ENCODE assay signal across 8 cellular contexts in genomic region chr11:124717421-124717785, GRCh38. TPM values are rescaled to one million over a fixed set of nuclear protein-coding genes. Genes with fewer than 3 reads are reported as not detected.
DNase-seq lines count a peak whose midpoint lies in the region; ATAC-seq, FAIRE-seq and TF ChIP-seq lines count a peak whose summit lies in the region.

No MANE protein-coding gene starts in this region.

- no TSS peak for BruUV-seq in endothelial cell of umbilical vein (replicated peaks; lab: Mats Ljungman, UMichigan)

- intact Hi-C loops in endothelial cell of umbilical vein (cut with micrococcal nuclease) = no loop called here
- intact Hi-C loops in mucosa of descending colon (cut with DNase I, micrococcal nuclease) = no loop called here

- in situ Hi-C loops in GM13977 (cut with MboI; ENCODE audit: low pct_unique_long_range_greater_than_20kb, low sequenced_read_pairs, unreplicated experiment) = no loop called here

- peak overlapping the region; percentile 95 for H2AFZ ChIP-seq in endothelial cell of umbilical vein (ENCODE audit: low read depth, low read length)
- peak overlapping the region; percentile 92 for H2AFZ ChIP-seq in neuron (ENCODE audit: low read depth, low read length)

- peak overlapping the region; percentile 44 for H3K9ac ChIP-seq in endothelial cell of umbilical vein (replicated peaks; ENCODE audit: extremely low read depth, insufficient read depth, low read length)

- H3K4me3 ChIP-seq in endothelial cell of umbilical vein (replicated peaks in 1 of 3; ENCODE audit: insufficient read depth in 1 of 3, low read depth in 1 of 3, low read length in 3 of 3) = peak overlapping the region; percentile 11 to 61 (median 16)
- no peak overlapping the region for H3K4me3 ChIP-seq in neuron (ENCODE audit: low read length)
- H3K4me3 ChIP-seq in mucosa of descending colon = no peak overlapping the region

- peaks cover 24% of the 10 kb centered on the region for H3K4me1 ChIP-seq in endothelial cell of umbilical vein (ENCODE audit: control insufficient read depth, extremely low read depth, insufficient read depth, low read length)
- H3K4me1 ChIP-seq in neuron (ENCODE audit: insufficient read depth, low read length) = peaks cover 12% of the 10 kb centered on the region
- peaks cover 11% of the 10 kb centered on the region for H3K4me1 ChIP-seq in mucosa of descending colon (ENCODE audit: low read depth)

- CTCF ChIA-PET in endothelial cell of umbilical vein (lab: Charles Lee) = interaction anchor here (0.7 to 2.5 kb wide), 14 partner anchors 8 to 309 kb away, joined by 3 to 24 read pairs (median 6); partner anchors contain the start of genes NRGN, SIAE and SPA17

- TF ChIP-seq POLR2A in endothelial cell of umbilical vein (IDR thresholded peaks at IDR 0.05; ENCODE audit: low read depth, low read length) (no peak), GM18505 (IDR thresholded peaks at IDR 0.05; ENCODE audit: borderline replicate concordance, extremely low read depth, insufficient read depth, insufficient read length) (no peak)

- POLR2A ChIA-PET in endothelial cell of umbilical vein (lab: Charles Lee) = interaction anchor here (1.3 kb wide), 1 partner anchor 29 kb away, joined by 9 read pairs; no protein-coding TSS in a partner anchor

- DNase-seq in GM13977 (ENCODE audit: low spot score) = peak; percentile 48
- DNase-seq in endothelial cell of umbilical vein (ENCODE audit: low read depth, low spot score) = no peak
- DNase-seq in mucosa of descending colon = no peak
- DNase-seq in NCI-H2196 treated with DMSO at 0.1 percent for 48 hours (lab: John Stamatoyannopoulos, UW; ENCODE audit: unreplicated experiment) = no peak

- no peaks in the 10 kb centered on the region for H3K9me1 ChIP-seq in endothelial cell of umbilical vein (replicated peaks; ENCODE audit: control insufficient read depth, extremely low read depth, insufficient read depth, low read length)

- H3K27me3 ChIP-seq in endothelial cell of umbilical vein (ENCODE audit: control insufficient read depth in 2 of 2, insufficient read depth in 2 of 2, low read length in 2 of 2) (no peaks in the 10 kb centered on the region), neuron (ENCODE audit: insufficient read depth, low read length) (peaks cover 29% of the 10 kb centered on the region)

- dilution Hi-C loops in endothelial cell of umbilical vein (cut with MboI; ENCODE audit: extremely low pct_ligation_motif_present, low sequenced_read_pairs) = no loop called here

- H3K79me2 ChIP-seq in endothelial cell of umbilical vein (ENCODE audit: control insufficient read depth, insufficient read depth, low read length) = no peaks in the 10 kb centered on the region

- no peaks in the 10 kb centered on the region for H3K9me3 ChIP-seq in endothelial cell of umbilical vein (replicated peaks; ENCODE audit: control insufficient read depth, insufficient read depth, low read length)
- no peaks in the 10 kb centered on the region for H3K9me3 ChIP-seq in neuron (ENCODE audit: low read length)
- no peaks in the 10 kb centered on the region for H3K9me3 ChIP-seq in mucosa of descending colon

- ATAC-seq in HG03442 (IDR thresholded peaks at IDR 0.05; ENCODE audit: unreplicated experiment) = peak; percentile 81
- no peak for ATAC-seq in mucosa of descending colon
- no peak for ATAC-seq in GM18505 (IDR thresholded peaks at IDR 0.05; ENCODE audit: unreplicated experiment)
- ATAC-seq in HG03520 (IDR thresholded peaks at IDR 0.05; ENCODE audit: unreplicated experiment) = no peak

- H4K20me1 ChIP-seq in endothelial cell of umbilical vein (replicated peaks; ENCODE audit: control insufficient read depth, extremely low read depth, insufficient read depth, low read length) = no peaks in the 10 kb centered on the region

- H3K36me3 ChIP-seq in endothelial cell of umbilical vein (ENCODE audit: control insufficient read depth in 2 of 2, extremely low read depth in 1 of 2, insufficient read depth in 2 of 2, low read length in 2 of 2) = no peaks in the 10 kb centered on the region
- no peaks in the 10 kb centered on the region for H3K36me3 ChIP-seq in neuron (ENCODE audit: insufficient read depth, low read length)
- no peaks in the 10 kb centered on the region for H3K36me3 ChIP-seq in mucosa of descending colon (ENCODE audit: low read depth)

- TF ChIP-seq CTCF in GM13977 (IDR thresholded peaks at IDR 0.05; ENCODE audit: extremely low read depth, insufficient read depth, missing control alignments) = no peak
- TF ChIP-seq CTCF in endothelial cell of umbilical vein (IDR thresholded peaks at IDR 0.05; ENCODE audit: extremely low read depth in 1 of 2, insufficient read depth in 1 of 2, low read depth in 1 of 2, low read length in 2 of 2) = no peak
- TF ChIP-seq CTCF in mucosa of descending colon (IDR thresholded peaks at IDR 0.05) = no peak

- H3K27ac ChIP-seq in endothelial cell of umbilical vein (ENCODE audit: insufficient read depth, low read depth, low read length) = peak overlapping the region; percentile 62

- peak overlapping the region; percentile 85 for H3K4me2 ChIP-seq in endothelial cell of umbilical vein (ENCODE audit: insufficient read depth, low read length)

- peak; percentile 89 for FAIRE-seq in endothelial cell of umbilical vein (lab: Jason Lieb, UNC)

TF ChIP-seq in endothelial cell of umbilical vein, 7 proteins besides CTCF, POLR2A, EP300 and RAD21:
- TF ChIP-seq MAX (IDR thresholded peaks at IDR 0.05; ENCODE audit: insufficient read depth, insufficient read length) = no peak
- TF ChIP-seq FOS (IDR thresholded peaks at IDR 0.05; ENCODE audit: borderline replicate concordance, insufficient read depth, low read length) = peak; percentile 53
- TF ChIP-seq GATA2 (IDR thresholded peaks at IDR 0.05; ENCODE audit: insufficient read depth, insufficient read length, low read depth, low read length) = peak; percentile 67

RNA-seq across cellular contexts. Expression of gene NRGN, which starts 22.3 kb away (rescaled TPM):
- total RNA-seq in endothelial cell of umbilical vein = 30.9 and 33.5 TPM in 2 replicates
- 29.1 and 31.5 TPM in 2 replicates for polyA plus RNA-seq in endothelial cell of umbilical vein
- polyA plus RNA-seq in endothelial cell of umbilical vein (2011; cell fraction: cytosol; rRNA removed) = 24.3 and 27.7 TPM in 2 replicates
- polyA plus RNA-seq in endothelial cell of umbilical vein (2011; cell fraction: nucleus; rRNA removed) = 24.0 and 26.1 TPM in 2 replicates
- polyA plus RNA-seq in endothelial cell of umbilical vein (2012) = 24.3 and 42.3 TPM in 2 replicates
- 7.5 and 11.0 TPM in 2 replicates for polyA minus RNA-seq in endothelial cell of umbilical vein
- polyA minus RNA-seq in endothelial cell of umbilical vein (2011; cell fraction: cytosol; rRNA and poly(A)+ RNA removed) = 1.3 TPM
- 5.5 and 9.1 TPM in 2 replicates for polyA minus RNA-seq in endothelial cell of umbilical vein (2011; cell fraction: nucleus; rRNA and poly(A)+ RNA removed)
- total RNA-seq in mucosa of descending colon = 1 to 10 TPM; 1.7 to 5.3 (median 2.0) TPM

RNA-seq across cellular contexts. Expression of gene VSIG2, which starts 34.7 kb away (rescaled TPM):
- total RNA-seq in endothelial cell of umbilical vein (3.6 and 7.0 TPM in 2 replicates), mucosa of descending colon (100 to 1,000 TPM in 2 of 3 donors, 10 to 100 TPM in 1; 78.6 to 268 (median 126) TPM)
- polyA plus RNA-seq in endothelial cell of umbilical vein = 0.94 and 1.2 TPM in 2 replicates
- polyA plus RNA-seq in endothelial cell of umbilical vein (2011; cell fraction: cytosol; rRNA removed) = 0.34 and 0.45 TPM in 2 replicates
- polyA plus RNA-seq in endothelial cell of umbilical vein (2011; cell fraction: nucleus; rRNA removed) = 5.8 and 9.3 TPM in 2 replicates
- polyA plus RNA-seq in endothelial cell of umbilical vein (2012) = 1.1 TPM in 2 replicates
- 0.32 and 0.49 TPM in 2 replicates for polyA minus RNA-seq in endothelial cell of umbilical vein
- not detected for polyA minus RNA-seq in endothelial cell of umbilical vein (2011; cell fraction: cytosol; rRNA and poly(A)+ RNA removed)
- polyA minus RNA-seq in endothelial cell of umbilical vein (2011; cell fraction: nucleus; rRNA and poly(A)+ RNA removed) = 0.38 and 0.63 TPM in 2 replicates

RNA-seq across cellular contexts. Expression of gene SPA17, which starts 43.7 kb away (rescaled TPM):
- total RNA-seq in endothelial cell of umbilical vein (4.7 and 6.1 TPM in 2 replicates), mucosa of descending colon (1 to 10 TPM; 4.6 to 6.9 (median 5.8) TPM)
- 2.8 and 3.9 TPM in 2 replicates for polyA plus RNA-seq in endothelial cell of umbilical vein
- 7.7 and 8.6 TPM in 2 replicates for polyA plus RNA-seq in endothelial cell of umbilical vein (2011; cell fraction: cytosol; rRNA removed)
- polyA plus RNA-seq in endothelial cell of umbilical vein (2011; cell fraction: nucleus; rRNA removed) = 3.3 and 5.8 TPM in 2 replicates
- 9.8 and 15.4 TPM in 2 replicates for polyA plus RNA-seq in endothelial cell of umbilical vein (2012)
- 5.3 and 6.7 TPM in 2 replicates for polyA minus RNA-seq in endothelial cell of umbilical vein
- 1.8 TPM for polyA minus RNA-seq in endothelial cell of umbilical vein (2011; cell fraction: cytosol; rRNA and poly(A)+ RNA removed)
- 3.1 and 3.5 TPM in 2 replicates for polyA minus RNA-seq in endothelial cell of umbilical vein (2011; cell fraction: nucleus; rRNA and poly(A)+ RNA removed)

RNA-seq across cellular contexts. Expression of gene SIAE, which starts 43.9 kb away (rescaled TPM):
- total RNA-seq in endothelial cell of umbilical vein (15.1 and 16.9 TPM in 2 replicates), mucosa of descending colon (100 to 1,000 TPM in 2 of 3 donors, 10 to 100 TPM in 1; 81.7 to 232 (median 147) TPM)
- 22.1 and 23.9 TPM in 2 replicates for polyA plus RNA-seq in endothelial cell of umbilical vein
- 18.3 TPM in 2 replicates for polyA plus RNA-seq in endothelial cell of umbilical vein (2011; cell fraction: cytosol; rRNA removed)
- 17.3 and 19.9 TPM in 2 replicates for polyA plus RNA-seq in endothelial cell of umbilical vein (2011; cell fraction: nucleus; rRNA removed)
- 24.2 and 28.2 TPM in 2 replicates for polyA plus RNA-seq in endothelial cell of umbilical vein (2012)
- polyA minus RNA-seq in endothelial cell of umbilical vein = 24.5 and 25.2 TPM in 2 replicates
- polyA minus RNA-seq in endothelial cell of umbilical vein (2011; cell fraction: cytosol; rRNA and poly(A)+ RNA removed) = 3.2 TPM
- polyA minus RNA-seq in endothelial cell of umbilical vein (2011; cell fraction: nucleus; rRNA and poly(A)+ RNA removed) = 7.5 and 8.1 TPM in 2 replicates

RNA-seq across cellular contexts. Expression of gene ESAM, which starts 44.7 kb away (rescaled TPM):
- total RNA-seq in endothelial cell of umbilical vein (273 and 303 TPM in 2 replicates), mucosa of descending colon (10 to 100 TPM in 1 of 3 donors, 1 to 10 TPM in 2; 7.7 to 11.5 (median 8.4) TPM)
- 383 and 451 TPM in 2 replicates for polyA plus RNA-seq in endothelial cell of umbilical vein
- 364 and 365 TPM in 2 replicates for polyA plus RNA-seq in endothelial cell of umbilical vein (2011; cell fraction: cytosol; rRNA removed)
- polyA plus RNA-seq in endothelial cell of umbilical vein (2011; cell fraction: nucleus; rRNA removed) = 321 and 349 TPM in 2 replicates
- polyA plus RNA-seq in endothelial cell of umbilical vein (2012) = 148 and 187 TPM in 2 replicates
- polyA minus RNA-seq in endothelial cell of umbilical vein = 205 and 226 TPM in 2 replicates
- polyA minus RNA-seq in endothelial cell of umbilical vein (2011; cell fraction: cytosol; rRNA and poly(A)+ RNA removed) = 0.51 TPM
- polyA minus RNA-seq in endothelial cell of umbilical vein (2011; cell fraction: nucleus; rRNA and poly(A)+ RNA removed) = 66.6 and 81.3 TPM in 2 replicates

Comparison
In these comparisons a context has a peak if more than half of its experiments do, and no peak if none do; other contexts are left out.
1. H3K4me3 ChIP-seq: peak in endothelial cell of umbilical vein (3 of 3); none in neuron (single experiment) and mucosa of descending colon (single experiment).